Comparison of ENCODE assay signal across 8 cellular contexts in the genomic region with DNA sequence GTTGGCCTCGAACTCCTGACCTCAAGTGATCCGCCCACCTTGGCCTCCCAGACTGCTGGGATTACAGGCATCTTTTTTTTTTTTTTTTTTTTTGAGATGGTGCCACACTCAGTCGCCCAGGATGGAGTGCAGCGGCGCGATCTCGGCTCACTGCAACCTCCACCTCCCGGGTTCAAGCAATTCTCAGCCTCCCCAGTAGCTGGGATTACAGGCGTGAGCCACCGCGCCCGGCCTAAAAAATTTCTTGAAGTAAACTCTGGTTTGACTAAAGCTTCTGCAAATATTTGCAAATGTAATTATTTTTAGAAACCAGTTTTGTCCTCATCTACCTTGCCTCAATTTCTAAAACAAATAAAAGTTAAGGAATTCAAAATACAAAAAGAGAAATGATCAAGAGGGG. TPM values are rescaled to one million over a fixed set of nuclear protein-coding genes. Genes with fewer than 3 reads are reported as not detected.
A peak's percentile ranks its signal among the peaks of the same experiment; 100 is the strongest.
DNase-seq lines count a peak whose midpoint lies in the region; ATAC-seq and TF ChIP-seq lines count a peak whose summit lies in the region.
"Had no signal": no experiment of that assay in that cellular context is flagged by ENCODE, and none has a peak within 500 bp of the region (broad histone marks: within the 10 kb centered on the region; RNA-seq: fewer than 3 reads in every experiment).

No MANE protein-coding gene starts in this region.

- CTCF ChIA-PET in activated CD4-positive, alpha-beta memory T cell treated with anti-CD3 and anti-CD28 coated beads, Interleukin-2, amount 10 ng/mL, durations not matched to agents 7 days and 5 days (lab: Charles Lee), result interaction anchor here (0.7 to 3.7 kb wide), 2 partner anchors 10 to 820 kb away, joined by 3 to 33 read pairs; a partner anchor contains a TSS

- H3K4me1 Mint-ChIP-seq in activated CD4-positive, alpha-beta memory T cell treated with anti-CD3 and anti-CD28 coated beads, Interleukin-2, amount 10 ng/mL, durations not matched to agents 7 days and 5 days, result peaks cover 36% of the 10 kb centered on the region
- peaks cover 20 to 47% of the 10 kb centered on the region in 2 donors for H3K4me1 Mint-ChIP-seq in stimulated activated naive B cell treated with anti-CD40 and anti-IgM and Interleukin-4, amounts not matched to agents 10 μg/mL and 1 μg/mL and 100 μg/mL, for 72 hours

- peaks cover 56% of the 10 kb centered on the region for H3K79me2 ChIP-seq in hepatocyte

- peaks cover 8% of the 10 kb centered on the region for H4K20me1 ChIP-seq in hepatocyte (ENCODE audit: insufficient read depth, poor library complexity, severe bottlenecking)

- peak overlapping the region; percentile 92 for H3K4me3 Mint-ChIP-seq in activated CD4-positive, alpha-beta memory T cell treated with anti-CD3 and anti-CD28 coated beads, Interleukin-2, amount 10 ng/mL, durations not matched to agents 7 days and 5 days
- peak overlapping the region; percentile 97 to 99 for H3K4me3 Mint-ChIP-seq in stimulated activated naive B cell treated with anti-CD40 and anti-IgM and Interleukin-4, amounts not matched to agents 10 μg/mL and 1 μg/mL and 100 μg/mL, for 72 hours

- peak overlapping the region; percentile 89 for H3K27ac Mint-ChIP-seq in activated CD4-positive, alpha-beta memory T cell treated with anti-CD3 and anti-CD28 coated beads, Interleukin-2, amount 10 ng/mL, durations not matched to agents 7 days and 5 days
- H3K27ac Mint-ChIP-seq in stimulated activated naive B cell treated with anti-CD40 and anti-IgM and Interleukin-4, amounts not matched to agents 10 μg/mL and 1 μg/mL and 100 μg/mL, for 72 hours, result no peak overlapping the region

- ATAC-seq in stimulated activated naive B cell treated with anti-CD40 and anti-IgM and Interleukin-4, amounts not matched to agents 10 μg/mL and 1 μg/mL and 100 μg/mL, for 72 hours (replicated peaks), result no peak
- ATAC-seq in HG03045 (IDR thresholded peaks at IDR 0.05; ENCODE audit: unreplicated experiment), result no peak
- ATAC-seq in GM21447 (IDR thresholded peaks at IDR 0.05; ENCODE audit: unreplicated experiment), result no peak

- TF ChIP-seq CTCF in HFF-Myc (IDR thresholded peaks at IDR 0.05; ENCODE audit: low read depth, low read length, missing control alignments), result no peak
- no peak for TF ChIP-seq CTCF in hepatocyte (IDR thresholded peaks at IDR 0.05; ENCODE audit: poor library complexity)

- H3K9me3 Mint-ChIP-seq in activated CD4-positive, alpha-beta memory T cell treated with anti-CD3 and anti-CD28 coated beads, Interleukin-2, amount 10 ng/mL, durations not matched to agents 7 days and 5 days, result no peaks in the 10 kb centered on the region
- H3K9me3 Mint-ChIP-seq in stimulated activated naive B cell treated with anti-CD40 and anti-IgM and Interleukin-4, amounts not matched to agents 10 μg/mL and 1 μg/mL and 100 μg/mL, for 72 hours, result no peaks in the 10 kb centered on the region

- H3K27me3 ChIP-seq in hepatocyte, result no peaks in the 10 kb centered on the region

- H3K4me2 ChIP-seq in hepatocyte, result peak overlapping the region; percentile 77

- H3K9me2 ChIP-seq in hepatocyte (replicated peaks; ENCODE audit: insufficient read depth), result no peaks in the 10 kb centered on the region

- H3K27me3 Mint-ChIP-seq in activated CD4-positive, alpha-beta memory T cell treated with anti-CD3 and anti-CD28 coated beads, Interleukin-2, amount 10 ng/mL, durations not matched to agents 7 days and 5 days, result no peaks in the 10 kb centered on the region
- H3K27me3 Mint-ChIP-seq in stimulated activated naive B cell treated with anti-CD40 and anti-IgM and Interleukin-4, amounts not matched to agents 10 μg/mL and 1 μg/mL and 100 μg/mL, for 72 hours, result no peaks in the 10 kb centered on the region

- no peaks in the 10 kb centered on the region for H3K9me3 ChIP-seq in hepatocyte (ENCODE audit: low read depth)

- H3K27ac ChIP-seq in hepatocyte, result peak overlapping the region; percentile 99

- H3K36me3 ChIP-seq in hepatocyte (replicated peaks; ENCODE audit: insufficient read depth, low read depth), result no peaks in the 10 kb centered on the region

- H2AFZ ChIP-seq in hepatocyte, result peak overlapping the region; percentile 78

- POLR2A ChIA-PET in activated CD4-positive, alpha-beta memory T cell treated with anti-CD3 and anti-CD28 coated beads, Interleukin-2, amount 10 ng/mL, durations not matched to agents 7 days and 5 days (lab: Charles Lee), result interaction anchor here (1.0 to 3.0 kb wide), 6 partner anchors 13 to 819 kb away, joined by 3 to 15 read pairs (median 6); a partner anchor contains a TSS

- H3K4me3 ChIP-seq in HFF-Myc (replicated peaks; ENCODE audit: low read depth, low read length) (peak overlapping the region; percentile 64), hepatocyte (peak overlapping the region; percentile 76)

- H3K4me1 ChIP-seq in hepatocyte (ENCODE audit: insufficient read depth), result peaks cover 16% of the 10 kb centered on the region

- H3K36me3 Mint-ChIP-seq in activated CD4-positive, alpha-beta memory T cell treated with anti-CD3 and anti-CD28 coated beads, Interleukin-2, amount 10 ng/mL, durations not matched to agents 7 days and 5 days (ENCODE audit: low read depth), result peaks cover 34% of the 10 kb centered on the region
- H3K36me3 Mint-ChIP-seq in stimulated activated naive B cell treated with anti-CD40 and anti-IgM and Interleukin-4, amounts not matched to agents 10 μg/mL and 1 μg/mL and 100 μg/mL, for 72 hours, result peaks cover 15 to 16% of the 10 kb centered on the region in 2 donors

- DNase-seq in HFF-Myc (ENCODE audit: extremely low read depth, low read depth) (no peak), hepatocyte (ENCODE audit: low spot score) (no peak), globus pallidus (ENCODE audit: low spot score) (no peak)
- no peak for DNase-seq in activated CD4-positive, alpha-beta memory T cell treated with anti-CD3 and anti-CD28 coated beads, Interleukin-2, amount 10 ng/mL, durations not matched to agents 7 days and 5 days
- no peak for DNase-seq in stimulated activated naive B cell treated with anti-CD40 and anti-IgM and Interleukin-4, amounts not matched to agents 10 μg/mL and 1 μg/mL and 100 μg/mL, for 72 hours
- DNase-seq: T-helper 9 cell had no signal

- WGBS in hepatocyte (ENCODE audit: low lambda C conversion rate, missing lambda C conversion rate), result 81% methylated on average over 11 of the region's 12 CpGs

RNA-seq across cellular contexts. Expression of a gene that starts 1.2 kb away (rescaled TPM):
- total RNA-seq in activated CD4-positive, alpha-beta memory T cell treated with anti-CD3 and anti-CD28 coated beads, Interleukin-2, amount 10 ng/mL, durations not matched to agents 7 days and 5 days, result 10 to 100 TPM; 33.7 to 34.7 TPM
- 54.2 and 60.3 TPM in 2 replicates for total RNA-seq in hepatocyte
- polyA plus RNA-seq in hepatocyte, result 17.3 and 19.6 TPM in 2 replicates
